1 cellular context compared by ENCODE assay signal in the genomic region with DNA sequence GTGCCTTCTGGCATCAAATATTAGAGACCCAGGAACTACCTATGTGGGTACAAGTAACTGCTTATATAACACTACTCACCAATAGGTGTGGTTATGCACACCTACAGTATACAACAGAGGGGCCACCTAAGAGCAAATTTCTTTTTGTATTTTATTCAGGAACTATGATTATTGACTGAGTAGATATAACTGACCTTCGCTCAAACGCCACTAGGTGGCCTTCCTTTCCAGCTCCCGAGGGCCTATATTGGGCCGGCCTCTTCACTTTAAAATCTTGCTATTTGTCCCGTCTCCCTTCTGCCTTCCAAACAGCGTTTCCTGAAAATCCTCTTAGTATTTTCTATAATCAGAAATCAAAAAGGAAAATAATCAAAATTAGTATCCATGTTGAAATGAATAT.
TF ChIP-seq lines count a peak whose summit lies in the region.

No MANE protein-coding gene starts in this region.

TF ChIP-seq in WTC11, 78 proteins besides CTCF, POLR2A, EP300 and RAD21 (continued from another document):
- TF ChIP-seq, protein P1, sequence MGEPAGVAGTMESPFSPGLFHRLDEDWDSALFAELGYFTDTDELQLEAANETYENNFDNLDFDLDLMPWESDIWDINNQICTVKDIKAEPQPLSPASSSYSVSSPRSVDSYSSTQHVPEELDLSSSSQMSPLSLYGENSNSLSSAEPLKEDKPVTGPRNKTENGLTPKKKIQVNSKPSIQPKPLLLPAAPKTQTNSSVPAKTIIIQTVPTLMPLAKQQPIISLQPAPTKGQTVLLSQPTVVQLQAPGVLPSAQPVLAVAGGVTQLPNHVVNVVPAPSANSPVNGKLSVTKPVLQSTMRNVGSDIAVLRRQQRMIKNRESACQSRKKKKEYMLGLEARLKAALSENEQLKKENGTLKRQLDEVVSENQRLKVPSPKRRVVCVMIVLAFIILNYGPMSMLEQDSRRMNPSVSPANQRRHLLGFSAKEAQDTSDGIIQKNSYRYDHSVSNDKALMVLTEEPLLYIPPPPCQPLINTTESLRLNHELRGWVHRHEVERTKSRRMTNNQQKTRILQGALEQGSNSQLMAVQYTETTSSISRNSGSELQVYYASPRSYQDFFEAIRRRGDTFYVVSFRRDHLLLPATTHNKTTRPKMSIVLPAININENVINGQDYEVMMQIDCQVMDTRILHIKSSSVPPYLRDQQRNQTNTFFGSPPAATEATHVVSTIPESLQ (CRISPR knock-in tag; IDR thresholded peaks at IDR 0.05): no peak
- no peak for TF ChIP-seq CREB1 (CRISPR knock-in tag; IDR thresholded peaks at IDR 0.05)
